In genomic region chr6:111361648-111362047, GRCh38 we compare ENCODE assay signal across 8 cellular contexts.
DNase-seq lines count a peak whose midpoint lies in the region; ATAC-seq and TF ChIP-seq lines count a peak whose summit lies in the region.

No MANE protein-coding gene starts in this region.

- no peak overlapping the region for H2BK12ac ChIP-seq in H9 (ENCODE audit: insufficient read length, low read depth, low read length)

- no peak overlapping the region for H2BK15ac ChIP-seq in H9 (ENCODE audit: low read depth, low read length)

- H4K8ac ChIP-seq in H9 (replicated peaks; ENCODE audit: insufficient read length, low read depth, low read length) = no peak overlapping the region

- WGBS in H9 (ENCODE audit: extremely low coverage, insufficient read length, low lambda C conversion rate) = no CpG with 5 or more reads among the region's 5 CpGs

- H3K27me3 Mint-ChIP-seq in H9 (ENCODE audit: low read depth) (no peaks in the 10 kb centered on the region), progenitor cell of endocrine pancreas (no peaks in the 10 kb centered on the region)

- no peak overlapping the region for H2BK20ac ChIP-seq in H9 (ENCODE audit: low read depth, low read length, poor library complexity, severe bottlenecking)

- H3K4me1 ChIP-seq in H9 (ENCODE audit: insufficient read depth, low read length) = no peaks in the 10 kb centered on the region

- no peaks in the 10 kb centered on the region for H3K27me3 ChIP-seq in H9 (ENCODE audit: insufficient read depth, low read length)

- no peak overlapping the region for H4K5ac ChIP-seq in H9 (ENCODE audit: insufficient read length, low read depth, low read length)

- TF ChIP-seq CTCF in AG10803 (conservative IDR thresholded peaks at IDR 0.05; ENCODE audit: low read length) = peak; percentile 49
- peak; percentile 72 for TF ChIP-seq CTCF in H9 (conservative IDR thresholded peaks at IDR 0.05)
- TF ChIP-seq CTCF in progenitor cell of endocrine pancreas (IDR thresholded peaks at IDR 0.05; ENCODE audit: unreplicated experiment) = peak; percentile 60

- DNase-seq in AG10803 (ENCODE audit: low read depth) (peak; percentile 27), H9 (peak; percentile 48), foreskin melanocyte (peak; percentile 32), progenitor cell of endocrine pancreas (ENCODE audit: low spot score, unreplicated experiment) (no peak)

- H3K36me3 Mint-ChIP-seq in H9 (ENCODE audit: insufficient read depth in 1 of 3, low read depth in 3 of 3) (no peaks in the 10 kb centered on the region), progenitor cell of endocrine pancreas (ENCODE audit: insufficient read depth) (peaks cover 8% of the 10 kb centered on the region)

- H3K14ac ChIP-seq in H9 (ENCODE audit: insufficient read depth, low read length) = no peak overlapping the region

- no peak overlapping the region for H3K4me2 ChIP-seq in H9 (ENCODE audit: insufficient read depth, insufficient read length, low read length)

- no peak overlapping the region for H3T11ph ChIP-seq in H9 (ENCODE audit: low read length)

- no peak overlapping the region for H3K56ac ChIP-seq in H9 (ENCODE audit: insufficient read length, low read depth, low read length)

- H3K79me2 ChIP-seq in H9 (ENCODE audit: insufficient read depth, low read length) = no peaks in the 10 kb centered on the region

- H2BK120ac ChIP-seq in H9 (ENCODE audit: low read depth, low read length, poor library complexity, severe bottlenecking) = no peak overlapping the region

- no peak overlapping the region for H3K4me3 ChIP-seq in AG10803 (ENCODE audit: low read length)

- ATAC-seq in SK-N-SH treated with all-trans-retinoic acid at 6 μM for 48 hours = peak; percentile 85
- ATAC-seq in GM21717 (IDR thresholded peaks at IDR 0.05; ENCODE audit: unreplicated experiment) = no peak
- ATAC-seq in HG02642 (IDR thresholded peaks at IDR 0.05; ENCODE audit: poor library complexity, unreplicated experiment) = no peak
- ATAC-seq in HG03520 (IDR thresholded peaks at IDR 0.05; ENCODE audit: unreplicated experiment) = no peak

- H3K9me3 ChIP-seq in H9 (ENCODE audit: control insufficient read depth, low read depth, low read length) = no peaks in the 10 kb centered on the region

- no peaks in the 10 kb centered on the region for H4K20me1 ChIP-seq in H9 (ENCODE audit: control insufficient read depth, insufficient read depth, insufficient read length)

- no peak overlapping the region for H4K91ac ChIP-seq in H9 (ENCODE audit: insufficient read length, low read depth, low read length)

- H3K23ac ChIP-seq in H9 (ENCODE audit: insufficient read length, low read depth, low read length) = no peak overlapping the region

- H3K9ac ChIP-seq in H9 (ENCODE audit: extremely low read depth, insufficient read length, low read length) = no peak overlapping the region

- no peaks in the 10 kb centered on the region for H3K79me1 ChIP-seq in H9 (ENCODE audit: insufficient read depth, low read depth, low read length, poor library complexity, severe bottlenecking)

- H3K4me3 Mint-ChIP-seq in H9 (no peak overlapping the region), progenitor cell of endocrine pancreas (ENCODE audit: low read depth) (peak overlapping the region; percentile 24)

- no peak overlapping the region for H3K27ac Mint-ChIP-seq in H9
- peak overlapping the region; percentile 40 for H3K27ac Mint-ChIP-seq in progenitor cell of endocrine pancreas

- 0 out of 4 replicates have a peak, but pooled peaks cover 0 to 3% of the 10 kb centered on the region in 2 experiments for H3K4me1 Mint-ChIP-seq in H9
- peaks cover 30% of the 10 kb centered on the region for H3K4me1 Mint-ChIP-seq in progenitor cell of endocrine pancreas (ENCODE audit: low read depth)

- no peak overlapping the region for H2AK5ac ChIP-seq in H9 (ENCODE audit: insufficient read length, low read length)

- no peak overlapping the region for H3K18ac ChIP-seq in H9 (ENCODE audit: insufficient read length, low read depth, low read length)

- H2BK5ac ChIP-seq in H9 (ENCODE audit: insufficient read length, low read length) = no peak overlapping the region

- H3K27ac ChIP-seq in H9 (ENCODE audit: insufficient read length, low read depth, low read length) = no peak overlapping the region

- no peak overlapping the region for H3K4ac ChIP-seq in H9 (ENCODE audit: low read depth, low read length)

- H3K9me3 Mint-ChIP-seq in H9 = no peaks in the 10 kb centered on the region
- no peaks in the 10 kb centered on the region for H3K9me3 Mint-ChIP-seq in progenitor cell of endocrine pancreas (ENCODE audit: low read depth)

- H3K23me2 ChIP-seq in H9 (ENCODE audit: insufficient read length, low read depth, low read length, poor library complexity, severe bottlenecking) = no peaks in the 10 kb centered on the region

- no peak overlapping the region for H2AFZ ChIP-seq in H9 (ENCODE audit: low read length)

TF ChIP-seq in SK-N-SH treated with all-trans-retinoic acid at 6 μM for 48 hours, 23 proteins besides CTCF, POLR2A, EP300 and RAD21:
- TF ChIP-seq CREB5 (CRISPR knock-in tag; IDR thresholded peaks at IDR 0.05; ENCODE audit: low read depth) = no peak
- TF ChIP-seq SNAI2 (CRISPR knock-in tag; IDR thresholded peaks at IDR 0.05) = no peak
- TF ChIP-seq ZNF565 (CRISPR knock-in tag; conservative IDR thresholded peaks at IDR 0.05; ENCODE audit: low read depth) = no peak
- TF ChIP-seq RARB (CRISPR knock-in tag; IDR thresholded peaks at IDR 0.05) = no peak
- TF ChIP-seq ESRRG (CRISPR knock-in tag; IDR thresholded peaks at IDR 0.05) = no peak
- TF ChIP-seq PPARA (CRISPR knock-in tag; IDR thresholded peaks at IDR 0.05; ENCODE audit: borderline replicate concordance) = no peak
- no peak for TF ChIP-seq ZNF8 (CRISPR knock-in tag; IDR thresholded peaks at IDR 0.05)
- no peak for TF ChIP-seq POU6F1 (CRISPR knock-in tag; IDR thresholded peaks at IDR 0.05; ENCODE audit: borderline replicate concordance, low read depth)
- no peak for TF ChIP-seq TCF4 (CRISPR knock-in tag; IDR thresholded peaks at IDR 0.05; ENCODE audit: borderline replicate concordance)
- TF ChIP-seq TSHZ2 (CRISPR knock-in tag; IDR thresholded peaks at IDR 0.05) = no peak
- no peak for TF ChIP-seq ZFP30 (CRISPR knock-in tag; IDR thresholded peaks at IDR 0.05)
- TF ChIP-seq ISL1 (CRISPR knock-in tag; IDR thresholded peaks at IDR 0.05) = no peak
- no peak for TF ChIP-seq ZNF70 (CRISPR knock-in tag; IDR thresholded peaks at IDR 0.05)
- no peak for TF ChIP-seq ZC3H10 (CRISPR knock-in tag; IDR thresholded peaks at IDR 0.05)
- no peak for TF ChIP-seq ZFP3 (CRISPR knock-in tag; IDR thresholded peaks at IDR 0.05)
